Comparison of ENCODE assay signal across 1 cellular context in the genomic region with DNA sequence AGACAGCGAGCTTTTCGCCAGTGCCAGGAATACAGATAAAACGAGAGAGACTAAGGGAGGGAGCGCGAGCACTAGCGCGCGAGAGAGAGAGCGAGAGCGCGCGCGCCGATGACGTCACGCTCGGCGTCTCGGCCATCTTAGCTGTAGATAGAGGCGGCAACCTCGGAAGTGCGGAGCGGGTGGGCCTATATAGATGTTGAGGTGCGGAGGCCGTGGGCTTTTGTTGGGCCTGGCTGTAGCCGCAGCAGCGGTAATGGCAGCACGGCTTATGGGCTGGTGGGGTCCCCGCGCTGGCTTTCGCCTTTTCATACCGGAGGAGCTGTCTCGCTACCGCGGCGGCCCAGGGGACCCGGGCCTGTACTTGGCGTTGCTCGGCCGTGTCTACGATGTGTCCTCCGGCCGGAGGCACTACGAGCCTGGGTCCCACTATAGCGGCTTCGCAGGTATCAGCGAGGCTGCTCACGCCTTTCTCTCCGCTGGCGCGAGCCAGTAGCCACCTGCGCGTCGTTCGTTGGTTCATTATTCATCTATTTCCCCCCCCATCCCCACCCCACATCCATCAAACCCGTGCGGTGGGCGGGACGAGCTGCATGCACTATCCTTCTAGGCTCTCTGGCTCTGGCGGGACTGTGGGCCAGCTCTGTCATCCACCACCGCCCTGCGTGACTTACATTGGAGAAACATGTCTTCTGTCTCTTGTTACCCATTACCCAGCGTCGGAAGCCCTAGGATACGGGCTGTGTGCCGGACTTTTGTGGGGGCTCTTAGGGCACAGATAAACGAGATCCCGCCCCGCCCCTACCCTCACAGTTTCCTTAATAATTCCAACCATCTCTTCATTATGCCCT.
TF ChIP-seq lines count a peak whose summit lies in the region.

No MANE protein-coding gene starts in this region.

TF ChIP-seq in HEK293, 187 proteins besides CTCF, POLR2A, EP300 and RAD21 (continued from another document and continues in another):
- TF ChIP-seq, protein P1, sequence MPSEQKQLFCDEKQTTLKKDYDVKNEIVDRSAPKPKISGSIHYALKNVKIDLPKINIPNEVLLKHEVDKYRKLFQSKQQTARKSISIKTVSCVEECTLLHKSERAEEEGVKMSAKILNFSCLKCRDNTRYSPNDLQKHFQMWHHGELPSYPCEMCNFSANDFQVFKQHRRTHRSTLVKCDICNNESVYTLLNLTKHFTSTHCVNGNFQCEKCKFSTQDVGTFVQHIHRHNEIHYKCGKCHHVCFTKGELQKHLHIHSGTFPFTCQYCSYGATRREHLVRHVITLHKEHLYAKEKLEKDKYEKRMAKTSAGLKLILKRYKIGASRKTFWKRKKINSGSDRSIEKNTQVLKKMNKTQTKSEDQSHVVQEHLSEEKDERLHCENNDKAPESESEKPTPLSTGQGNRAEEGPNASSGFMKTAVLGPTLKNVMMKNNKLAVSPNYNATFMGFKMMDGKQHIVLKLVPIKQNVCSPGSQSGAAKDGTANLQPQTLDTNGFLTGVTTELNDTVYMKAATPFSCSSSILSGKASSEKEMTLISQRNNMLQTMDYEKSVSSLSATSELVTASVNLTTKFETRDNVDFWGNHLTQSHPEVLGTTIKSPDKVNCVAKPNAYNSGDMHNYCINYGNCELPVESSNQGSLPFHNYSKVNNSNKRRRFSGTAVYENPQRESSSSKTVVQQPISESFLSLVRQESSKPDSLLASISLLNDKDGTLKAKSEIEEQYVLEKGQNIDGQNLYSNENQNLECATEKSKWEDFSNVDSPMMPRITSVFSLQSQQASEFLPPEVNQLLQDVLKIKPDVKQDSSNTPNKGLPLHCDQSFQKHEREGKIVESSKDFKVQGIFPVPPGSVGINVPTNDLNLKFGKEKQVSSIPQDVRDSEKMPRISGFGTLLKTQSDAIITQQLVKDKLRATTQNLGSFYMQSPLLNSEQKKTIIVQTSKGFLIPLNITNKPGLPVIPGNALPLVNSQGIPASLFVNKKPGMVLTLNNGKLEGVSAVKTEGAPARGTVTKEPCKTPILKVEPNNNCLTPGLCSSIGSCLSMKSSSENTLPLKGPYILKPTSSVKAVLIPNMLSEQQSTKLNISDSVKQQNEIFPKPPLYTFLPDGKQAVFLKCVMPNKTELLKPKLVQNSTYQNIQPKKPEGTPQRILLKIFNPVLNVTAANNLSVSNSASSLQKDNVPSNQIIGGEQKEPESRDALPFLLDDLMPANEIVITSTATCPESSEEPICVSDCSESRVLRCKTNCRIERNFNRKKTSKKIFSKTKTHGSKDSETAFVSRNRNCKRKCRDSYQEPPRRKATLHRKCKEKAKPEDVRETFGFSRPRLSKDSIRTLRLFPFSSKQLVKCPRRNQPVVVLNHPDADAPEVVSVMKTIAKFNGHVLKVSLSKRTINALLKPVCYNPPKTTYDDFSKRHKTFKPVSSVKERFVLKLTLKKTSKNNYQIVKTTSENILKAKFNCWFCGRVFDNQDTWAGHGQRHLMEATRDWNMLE (tag by site-specific recombination; conservative IDR thresholded peaks at IDR 0.05; ENCODE audit: low read depth) = no peak
- TF ChIP-seq FEZF1 (tag by site-specific recombination; IDR thresholded peaks at IDR 0.05) (0 out of 2 replicates have a peak, but pooled peaks have one; percentile 4), OVOL3 (tag by site-specific recombination; IDR thresholded peaks at IDR 0.05) (peak; percentile 28; the same call in 1 of the 2 replicates), ZNF175 (tag by site-specific recombination; IDR thresholded peaks at IDR 0.05) (no peak), ZNF664 (tag by site-specific recombination; IDR thresholded peaks at IDR 0.05) (no peak), ZSCAN30 (tag by site-specific recombination; IDR thresholded peaks at IDR 0.05) (peak; percentile 59; the same call in 1 of the 2 replicates), ZIC2 (tag by site-specific recombination; IDR thresholded peaks at IDR 0.05) (no peak), ZNF223 (tag by site-specific recombination; IDR thresholded peaks at IDR 0.05) (no peak), YY2 (tag by site-specific recombination; IDR thresholded peaks at IDR 0.05) (peak; percentile 33; the same call in 1 of the 2 replicates), GFI1B (tag by site-specific recombination; IDR thresholded peaks at IDR 0.05) (no peak), ZBTB48 (tag by site-specific recombination; IDR thresholded peaks at IDR 0.05) (no peak), ZFP41 (tag by site-specific recombination; IDR thresholded peaks at IDR 0.05; ENCODE audit: borderline replicate concordance) (no peak), ZFP69B (tag by site-specific recombination; IDR thresholded peaks at IDR 0.05) (peak; percentile 67), ZNF610 (tag by site-specific recombination; IDR thresholded peaks at IDR 0.05; ENCODE audit: borderline replicate concordance) (peak; percentile 21; the same call in 1 of the 2 replicates), ZNF155 (tag by site-specific recombination; IDR thresholded peaks at IDR 0.05) (no peak), ZNF10 (tag by site-specific recombination; IDR thresholded peaks at IDR 0.05) (no peak), ZEB2 (tag by site-specific recombination; IDR thresholded peaks at IDR 0.05) (0 out of 2 replicates have a peak, but pooled peaks have one; percentile 4), ZNF184 (tag by site-specific recombination; IDR thresholded peaks at IDR 0.05) (no peak), ZNF138 (tag by site-specific recombination; IDR thresholded peaks at IDR 0.05; ENCODE audit: borderline replicate concordance) (no peak), ZNF707 (tag by site-specific recombination; IDR thresholded peaks at IDR 0.05) (no peak)
- TF ChIP-seq, protein P2, sequence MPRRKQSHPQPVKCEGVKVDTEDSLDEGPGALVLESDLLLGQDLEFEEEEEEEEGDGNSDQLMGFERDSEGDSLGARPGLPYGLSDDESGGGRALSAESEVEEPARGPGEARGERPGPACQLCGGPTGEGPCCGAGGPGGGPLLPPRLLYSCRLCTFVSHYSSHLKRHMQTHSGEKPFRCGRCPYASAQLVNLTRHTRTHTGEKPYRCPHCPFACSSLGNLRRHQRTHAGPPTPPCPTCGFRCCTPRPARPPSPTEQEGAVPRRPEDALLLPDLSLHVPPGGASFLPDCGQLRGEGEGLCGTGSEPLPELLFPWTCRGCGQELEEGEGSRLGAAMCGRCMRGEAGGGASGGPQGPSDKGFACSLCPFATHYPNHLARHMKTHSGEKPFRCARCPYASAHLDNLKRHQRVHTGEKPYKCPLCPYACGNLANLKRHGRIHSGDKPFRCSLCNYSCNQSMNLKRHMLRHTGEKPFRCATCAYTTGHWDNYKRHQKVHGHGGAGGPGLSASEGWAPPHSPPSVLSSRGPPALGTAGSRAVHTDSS (tag by site-specific recombination; IDR thresholded peaks at IDR 0.05) = no peak
- TF ChIP-seq, protein P3, sequence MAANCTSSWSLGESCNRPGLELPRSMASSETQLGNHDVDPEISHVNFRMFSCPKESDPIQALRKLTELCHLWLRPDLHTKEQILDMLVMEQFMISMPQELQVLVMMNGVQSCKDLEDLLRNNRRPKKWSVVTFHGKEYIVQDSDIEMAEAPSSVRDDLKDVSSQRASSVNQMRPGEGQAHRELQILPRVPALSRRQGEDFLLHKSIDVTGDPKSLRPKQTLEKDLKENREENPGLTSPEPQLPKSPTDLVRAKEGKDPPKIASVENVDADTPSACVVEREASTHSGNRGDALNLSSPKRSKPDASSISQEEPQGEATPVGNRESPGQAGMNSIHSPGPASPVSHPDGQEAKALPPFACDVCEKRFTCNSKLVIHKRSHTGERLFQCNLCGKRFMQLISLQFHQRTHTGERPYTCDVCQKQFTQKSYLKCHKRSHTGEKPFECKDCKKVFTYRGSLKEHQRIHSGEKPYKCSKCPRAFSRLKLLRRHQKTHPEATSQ (tag by site-specific recombination; IDR thresholded peaks at IDR 0.05) = no peak; the same call in 1 of the 2 replicates
- TF ChIP-seq, protein P4, sequence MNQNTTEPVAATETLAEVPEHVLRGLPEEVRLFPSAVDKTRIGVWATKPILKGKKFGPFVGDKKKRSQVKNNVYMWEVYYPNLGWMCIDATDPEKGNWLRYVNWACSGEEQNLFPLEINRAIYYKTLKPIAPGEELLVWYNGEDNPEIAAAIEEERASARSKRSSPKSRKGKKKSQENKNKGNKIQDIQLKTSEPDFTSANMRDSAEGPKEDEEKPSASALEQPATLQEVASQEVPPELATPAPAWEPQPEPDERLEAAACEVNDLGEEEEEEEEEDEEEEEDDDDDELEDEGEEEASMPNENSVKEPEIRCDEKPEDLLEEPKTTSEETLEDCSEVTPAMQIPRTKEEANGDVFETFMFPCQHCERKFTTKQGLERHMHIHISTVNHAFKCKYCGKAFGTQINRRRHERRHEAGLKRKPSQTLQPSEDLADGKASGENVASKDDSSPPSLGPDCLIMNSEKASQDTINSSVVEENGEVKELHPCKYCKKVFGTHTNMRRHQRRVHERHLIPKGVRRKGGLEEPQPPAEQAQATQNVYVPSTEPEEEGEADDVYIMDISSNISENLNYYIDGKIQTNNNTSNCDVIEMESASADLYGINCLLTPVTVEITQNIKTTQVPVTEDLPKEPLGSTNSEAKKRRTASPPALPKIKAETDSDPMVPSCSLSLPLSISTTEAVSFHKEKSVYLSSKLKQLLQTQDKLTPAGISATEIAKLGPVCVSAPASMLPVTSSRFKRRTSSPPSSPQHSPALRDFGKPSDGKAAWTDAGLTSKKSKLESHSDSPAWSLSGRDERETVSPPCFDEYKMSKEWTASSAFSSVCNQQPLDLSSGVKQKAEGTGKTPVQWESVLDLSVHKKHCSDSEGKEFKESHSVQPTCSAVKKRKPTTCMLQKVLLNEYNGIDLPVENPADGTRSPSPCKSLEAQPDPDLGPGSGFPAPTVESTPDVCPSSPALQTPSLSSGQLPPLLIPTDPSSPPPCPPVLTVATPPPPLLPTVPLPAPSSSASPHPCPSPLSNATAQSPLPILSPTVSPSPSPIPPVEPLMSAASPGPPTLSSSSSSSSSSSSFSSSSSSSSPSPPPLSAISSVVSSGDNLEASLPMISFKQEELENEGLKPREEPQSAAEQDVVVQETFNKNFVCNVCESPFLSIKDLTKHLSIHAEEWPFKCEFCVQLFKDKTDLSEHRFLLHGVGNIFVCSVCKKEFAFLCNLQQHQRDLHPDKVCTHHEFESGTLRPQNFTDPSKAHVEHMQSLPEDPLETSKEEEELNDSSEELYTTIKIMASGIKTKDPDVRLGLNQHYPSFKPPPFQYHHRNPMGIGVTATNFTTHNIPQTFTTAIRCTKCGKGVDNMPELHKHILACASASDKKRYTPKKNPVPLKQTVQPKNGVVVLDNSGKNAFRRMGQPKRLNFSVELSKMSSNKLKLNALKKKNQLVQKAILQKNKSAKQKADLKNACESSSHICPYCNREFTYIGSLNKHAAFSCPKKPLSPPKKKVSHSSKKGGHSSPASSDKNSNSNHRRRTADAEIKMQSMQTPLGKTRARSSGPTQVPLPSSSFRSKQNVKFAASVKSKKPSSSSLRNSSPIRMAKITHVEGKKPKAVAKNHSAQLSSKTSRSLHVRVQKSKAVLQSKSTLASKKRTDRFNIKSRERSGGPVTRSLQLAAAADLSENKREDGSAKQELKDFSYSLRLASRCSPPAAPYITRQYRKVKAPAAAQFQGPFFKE (tag by site-specific recombination; IDR thresholded peaks at IDR 0.05; ENCODE audit: borderline replicate concordance) = no peak
- TF ChIP-seq, protein P5, sequence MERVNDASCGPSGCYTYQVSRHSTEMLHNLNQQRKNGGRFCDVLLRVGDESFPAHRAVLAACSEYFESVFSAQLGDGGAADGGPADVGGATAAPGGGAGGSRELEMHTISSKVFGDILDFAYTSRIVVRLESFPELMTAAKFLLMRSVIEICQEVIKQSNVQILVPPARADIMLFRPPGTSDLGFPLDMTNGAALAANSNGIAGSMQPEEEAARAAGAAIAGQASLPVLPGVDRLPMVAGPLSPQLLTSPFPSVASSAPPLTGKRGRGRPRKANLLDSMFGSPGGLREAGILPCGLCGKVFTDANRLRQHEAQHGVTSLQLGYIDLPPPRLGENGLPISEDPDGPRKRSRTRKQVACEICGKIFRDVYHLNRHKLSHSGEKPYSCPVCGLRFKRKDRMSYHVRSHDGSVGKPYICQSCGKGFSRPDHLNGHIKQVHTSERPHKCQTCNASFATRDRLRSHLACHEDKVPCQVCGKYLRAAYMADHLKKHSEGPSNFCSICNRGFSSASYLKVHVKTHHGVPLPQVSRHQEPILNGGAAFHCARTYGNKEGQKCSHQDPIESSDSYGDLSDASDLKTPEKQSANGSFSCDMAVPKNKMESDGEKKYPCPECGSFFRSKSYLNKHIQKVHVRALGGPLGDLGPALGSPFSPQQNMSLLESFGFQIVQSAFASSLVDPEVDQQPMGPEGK (tag by site-specific recombination; IDR thresholded peaks at IDR 0.05) = peak; percentile 66
- TF ChIP-seq, protein P6, sequence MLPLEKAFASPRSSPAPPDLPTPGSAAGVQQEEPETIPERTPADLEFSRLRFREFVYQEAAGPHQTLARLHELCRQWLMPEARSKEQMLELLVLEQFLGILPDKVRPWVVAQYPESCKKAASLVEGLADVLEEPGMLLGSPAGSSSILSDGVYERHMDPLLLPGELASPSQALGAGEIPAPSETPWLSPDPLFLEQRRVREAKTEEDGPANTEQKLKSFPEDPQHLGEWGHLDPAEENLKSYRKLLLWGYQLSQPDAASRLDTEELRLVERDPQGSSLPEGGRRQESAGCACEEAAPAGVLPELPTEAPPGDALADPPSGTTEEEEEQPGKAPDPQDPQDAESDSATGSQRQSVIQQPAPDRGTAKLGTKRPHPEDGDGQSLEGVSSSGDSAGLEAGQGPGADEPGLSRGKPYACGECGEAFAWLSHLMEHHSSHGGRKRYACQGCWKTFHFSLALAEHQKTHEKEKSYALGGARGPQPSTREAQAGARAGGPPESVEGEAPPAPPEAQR (tag by site-specific recombination; IDR thresholded peaks at IDR 0.05) = no peak
- TF ChIP-seq, protein P7, sequence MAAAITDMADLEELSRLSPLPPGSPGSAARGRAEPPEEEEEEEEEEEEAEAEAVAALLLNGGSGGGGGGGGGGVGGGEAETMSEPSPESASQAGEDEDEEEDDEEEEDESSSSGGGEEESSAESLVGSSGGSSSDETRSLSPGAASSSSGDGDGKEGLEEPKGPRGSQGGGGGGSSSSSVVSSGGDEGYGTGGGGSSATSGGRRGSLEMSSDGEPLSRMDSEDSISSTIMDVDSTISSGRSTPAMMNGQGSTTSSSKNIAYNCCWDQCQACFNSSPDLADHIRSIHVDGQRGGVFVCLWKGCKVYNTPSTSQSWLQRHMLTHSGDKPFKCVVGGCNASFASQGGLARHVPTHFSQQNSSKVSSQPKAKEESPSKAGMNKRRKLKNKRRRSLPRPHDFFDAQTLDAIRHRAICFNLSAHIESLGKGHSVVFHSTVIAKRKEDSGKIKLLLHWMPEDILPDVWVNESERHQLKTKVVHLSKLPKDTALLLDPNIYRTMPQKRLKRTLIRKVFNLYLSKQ (tag by site-specific recombination; IDR thresholded peaks at IDR 0.05; ENCODE audit: borderline replicate concordance) = no peak
- TF ChIP-seq, protein P8, sequence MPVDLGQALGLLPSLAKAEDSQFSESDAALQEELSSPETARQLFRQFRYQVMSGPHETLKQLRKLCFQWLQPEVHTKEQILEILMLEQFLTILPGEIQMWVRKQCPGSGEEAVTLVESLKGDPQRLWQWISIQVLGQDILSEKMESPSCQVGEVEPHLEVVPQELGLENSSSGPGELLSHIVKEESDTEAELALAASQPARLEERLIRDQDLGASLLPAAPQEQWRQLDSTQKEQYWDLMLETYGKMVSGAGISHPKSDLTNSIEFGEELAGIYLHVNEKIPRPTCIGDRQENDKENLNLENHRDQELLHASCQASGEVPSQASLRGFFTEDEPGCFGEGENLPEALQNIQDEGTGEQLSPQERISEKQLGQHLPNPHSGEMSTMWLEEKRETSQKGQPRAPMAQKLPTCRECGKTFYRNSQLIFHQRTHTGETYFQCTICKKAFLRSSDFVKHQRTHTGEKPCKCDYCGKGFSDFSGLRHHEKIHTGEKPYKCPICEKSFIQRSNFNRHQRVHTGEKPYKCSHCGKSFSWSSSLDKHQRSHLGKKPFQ (tag by site-specific recombination; IDR thresholded peaks at IDR 0.05) = no peak
